In genomic region chr7:50266893-50267386, GRCh38 we compare ENCODE assay signal across 9 cellular contexts. TPM values are rescaled to one million over a fixed set of nuclear protein-coding genes. Genes with fewer than 3 reads are reported as not detected.
DNase-seq lines count a peak whose midpoint lies in the region; ATAC-seq and TF ChIP-seq lines count a peak whose summit lies in the region.
"Had no signal": no experiment of that assay in that cellular context is flagged by ENCODE, and none has a peak within 500 bp of the region (broad histone marks: within the 10 kb centered on the region; RNA-seq: fewer than 3 reads in every experiment).

No MANE protein-coding gene starts in this region.

- H3K27me3 ChIP-seq in trophoblast cell (ENCODE audit: insufficient read depth, low read length), result no peaks in the 10 kb centered on the region
- H3K27me3 ChIP-seq in breast epithelium, result no peaks in the 10 kb centered on the region

- POLR2A ChIA-PET in WTC11 (lab: Charles Lee), result no interaction called here

- H2BK5ac ChIP-seq in trophoblast cell (ENCODE audit: low read depth, low read length, poor library complexity), result no peak overlapping the region

- no peak overlapping the region for H2BK120ac ChIP-seq in trophoblast cell (ENCODE audit: insufficient read depth, low read length, poor library complexity)

- no peak overlapping the region for H4K91ac ChIP-seq in trophoblast cell (ENCODE audit: low read depth, low read length)

- no peak overlapping the region for H3K18ac ChIP-seq in trophoblast cell (ENCODE audit: low read length)

- H3K4ac ChIP-seq in trophoblast cell (ENCODE audit: low read depth, low read length), result no peak overlapping the region

- DNase-seq in WTC11 (ENCODE audit: low spot score) (no peak), trophoblast cell (no peak), breast epithelium (ENCODE audit: low spot score in 2 of 2) (no peak), NCI-H2107 (lab: John Stamatoyannopoulos, UW) (no peak)
- peak; percentile 36 for DNase-seq in effector CD8-positive, alpha-beta T cell (lab: John Stamatoyannopoulos, UW)
- peak; percentile 49 to 56 for DNase-seq in stimulated activated CD8-positive, alpha-beta memory T cell treated with anti-CD3 and anti-CD28 coated beads, Interleukin-7, amount 100 ng/mL, for 1 hour (ENCODE audit: low read depth in 2 of 2)

- H2BK12ac ChIP-seq in trophoblast cell (ENCODE audit: low read length), result no peak overlapping the region

- H3K27me3 Mint-ChIP-seq in WTC11 (ENCODE audit: low read depth), result peaks cover 2% of the 10 kb centered on the region

- CTCF ChIA-PET in WTC11 (lab: Charles Lee), result interaction anchor here (0.9 kb wide), 1 partner anchor 62 kb away, joined by 3 read pairs; no protein-coding TSS in a partner anchor

- H3K23ac ChIP-seq in trophoblast cell (ENCODE audit: low read length), result no peak overlapping the region

- no peak overlapping the region for H3K4me2 ChIP-seq in trophoblast cell (ENCODE audit: low read length)

- no peak for TF ChIP-seq POLR2A in breast epithelium (IDR thresholded peaks at IDR 0.05)

- peaks cover 5% of the 10 kb centered on the region for H3K9me3 Mint-ChIP-seq in WTC11

- H3K4me1 Mint-ChIP-seq in WTC11, result peaks cover 20% of the 10 kb centered on the region

- H3K4me1 ChIP-seq in trophoblast cell (ENCODE audit: control insufficient read depth in 1 of 2, insufficient read depth in 2 of 2, low read length in 2 of 2), result no peaks in the 10 kb centered on the region
- H3K4me1 ChIP-seq in breast epithelium, result no peaks in the 10 kb centered on the region

- H3K79me1 ChIP-seq in trophoblast cell (ENCODE audit: low read length), result no peaks in the 10 kb centered on the region

- no peak overlapping the region for H4K8ac ChIP-seq in trophoblast cell (ENCODE audit: low read depth, low read length)

- no peaks in the 10 kb centered on the region for H3K36me3 Mint-ChIP-seq in WTC11

- no peak for TF ChIP-seq CTCF in WTC11 (IDR thresholded peaks at IDR 0.05)
- no peak for TF ChIP-seq CTCF in breast epithelium (IDR thresholded peaks at IDR 0.05)

- H3K9me3 ChIP-seq in trophoblast cell (ENCODE audit: insufficient read depth, low read depth, low read length), result no peaks in the 10 kb centered on the region
- no peaks in the 10 kb centered on the region for H3K9me3 ChIP-seq in breast epithelium

- ATAC-seq in GM19395 (IDR thresholded peaks at IDR 0.05; ENCODE audit: unreplicated experiment) (peak; percentile 42), HG03432 (IDR thresholded peaks at IDR 0.05; ENCODE audit: unreplicated experiment) (peak; percentile 54), WTC11 (peak; percentile 30; the same call in 1 of the 2 replicates)

- intact Hi-C loops in breast epithelium (cut with DNase I; ENCODE audit: low total_unique reads), result no loop called here

- no peak overlapping the region for H3K14ac ChIP-seq in trophoblast cell (ENCODE audit: low read length)

- H3K27ac ChIP-seq in trophoblast cell (ENCODE audit: low read depth, low read length) (no peak overlapping the region), breast epithelium (no peak overlapping the region)
- H3K27ac ChIP-seq: SK-N-MC had no signal

- H3K4me3 ChIP-seq in trophoblast cell (ENCODE audit: low read depth, low read length), result no peak overlapping the region
- no peak overlapping the region for H3K4me3 ChIP-seq in breast epithelium
- H3K4me3 ChIP-seq: SK-N-MC had no signal

- H3K9ac ChIP-seq in trophoblast cell (ENCODE audit: low read length), result no peak overlapping the region

- no peak overlapping the region for H2AK5ac ChIP-seq in trophoblast cell (ENCODE audit: low read length)

- no peaks in the 10 kb centered on the region for H3K36me3 ChIP-seq in trophoblast cell (ENCODE audit: control insufficient read depth in 1 of 2, insufficient read depth in 2 of 2, low read length in 2 of 2)
- no peaks in the 10 kb centered on the region for H3K36me3 ChIP-seq in breast epithelium

- no peak overlapping the region for H4K12ac ChIP-seq in trophoblast cell (ENCODE audit: low read depth, low read length)

- H3K4me3 Mint-ChIP-seq in WTC11, result no peak overlapping the region

- no CpG with 5 or more reads among the region's 8 CpGs for WGBS in trophoblast cell (ENCODE audit: extremely low coverage, insufficient coverage, insufficient read length)

- H3K27ac Mint-ChIP-seq in WTC11, result no peak overlapping the region

- no peak overlapping the region for H2AFZ ChIP-seq in trophoblast cell (ENCODE audit: insufficient read depth, low read length, poor library complexity)

- H3K79me2 ChIP-seq in trophoblast cell (ENCODE audit: control insufficient read depth, insufficient read depth, low read length, poor library complexity), result no peaks in the 10 kb centered on the region

TF ChIP-seq in WTC11, 78 proteins besides CTCF, POLR2A, EP300 and RAD21:
- TF ChIP-seq HMGA2 (CRISPR knock-in tag; IDR thresholded peaks at IDR 0.05), result no peak
- TF ChIP-seq NFATC4 (CRISPR knock-in tag; IDR thresholded peaks at IDR 0.05), result no peak
- TF ChIP-seq USF1 (CRISPR knock-in tag; IDR thresholded peaks at IDR 0.05), result no peak
- no peak for TF ChIP-seq ARID4B (CRISPR knock-in tag; IDR thresholded peaks at IDR 0.05; ENCODE audit: borderline replicate concordance)
- TF ChIP-seq NR2C2 (CRISPR knock-in tag; IDR thresholded peaks at IDR 0.05), result no peak
- TF ChIP-seq E2F4 (CRISPR knock-in tag; IDR thresholded peaks at IDR 0.05; ENCODE audit: borderline replicate concordance, low read depth), result no peak
TF ChIP-seq in WTC11: peak in this region for 0.

RNA-seq across cellular contexts. Expression of gene IKZF1, which starts 37.6 kb away (rescaled TPM):
- total RNA-seq in WTC11 (2021) (1.9 to 2.4 TPM (median 2.3 TPM) in 3 replicates), breast epithelium (10 to 100 TPM; 14.2 to 21.4 (median 21.3) TPM)
- 0.25 and 0.28 TPM in 2 replicates for polyA plus RNA-seq in trophoblast cell (2013)

Comparison
In these comparisons a context has a peak if more than half of its experiments do, and no peak if none do; other contexts are left out.
1. DNase-seq: peak in effector CD8-positive, alpha-beta T cell (single experiment) and stimulated activated CD8-positive, alpha-beta memory T cell treated with anti-CD3 and anti-CD28 coated beads, Interleukin-7, amount 100 ng/mL, for 1 hour (2 of 2); none in WTC11 (single experiment), trophoblast cell (0 of 2), breast epithelium (0 of 2) and NCI-H2107 (single experiment).
2. Peak in every context shown above with its lines, with median percentiles within 50 percentile points of each other: ATAC-seq.